29 cellular contexts compared by ENCODE assay signal in genomic region chr21:19535356-19535755, GRCh38.
"Had no signal": no experiment of that assay in that cellular context is flagged by ENCODE, and none has a peak within 500 bp of the region (broad histone marks: within the 10 kb centered on the region; RNA-seq: fewer than 3 reads in every experiment).

No MANE protein-coding gene starts in this region.

- H3K4me3 Mint-ChIP-seq: activated CD4-positive, alpha-beta memory T cell treated with anti-CD3 and anti-CD28 coated beads for 36 hours; activated CD4-positive, alpha-beta T cell treated with anti-CD3 and anti-CD28 coated beads for 36 hours; activated CD4-positive, alpha-beta T cell treated with anti-CD3 and anti-CD28 coated beads, Interleukin-2, amount 10 ng/mL, durations not matched to agents 24 days and 14 days; activated naive CD4-positive, alpha-beta T cell treated with anti-CD3 and anti-CD28 coated beads, Interleukin-2, amount 10 ng/mL, durations not matched to agents 7 days and 5 days; activated naive CD8-positive, alpha-beta T cell treated with anti-CD3 and anti-CD28 coated beads, Interleukin-2, amount 10 ng/mL, durations not matched to agents 7 days and 5 days; activated T-cell treated with anti-CD3 and anti-CD28 coated beads, Interleukin-2, amount 50 U/mL, for 24 hours; activated T-cell treated with anti-CD3 and anti-CD28 coated beads, Interleukin-2, amount 50 U/mL, for 72 hours; brain; T-helper 1 cell treated with Interleukin-12 subunit alpha and Interleukin-12 subunit beta and Interleukin-4 antibody, amounts not matched to agents 30 μg/mL and 1 μg/mL, for 36 hours had no signal

- ATAC-seq: activated CD4-positive, alpha-beta T cell treated with anti-CD3 and anti-CD28 coated beads for 36 hours; activated naive CD4-positive, alpha-beta T cell treated with anti-CD3 and anti-CD28 coated beads, Interleukin-2, amount 50 U/mL, for 72 hours; activated T-cell treated with anti-CD3 and anti-CD28 coated beads, Interleukin-2, amount 50 U/mL, for 72 hours; esophagus mucosa had no signal

- H3K4me1 Mint-ChIP-seq: activated CD4-positive, alpha-beta T cell treated with anti-CD3 and anti-CD28 coated beads for 36 hours; activated CD4-positive, alpha-beta T cell treated with anti-CD3 and anti-CD28 coated beads, Interleukin-2, amount 10 ng/mL, durations not matched to agents 24 days and 14 days; activated naive CD4-positive, alpha-beta T cell treated with anti-CD3 and anti-CD28 coated beads, Interleukin-2, amount 10 ng/mL, durations not matched to agents 7 days and 5 days; activated naive CD8-positive, alpha-beta T cell treated with anti-CD3 and anti-CD28 coated beads, Interleukin-2, amount 10 ng/mL, durations not matched to agents 7 days and 5 days; brain had no signal

- H3K36me3 Mint-ChIP-seq: activated CD4-positive, alpha-beta memory T cell treated with anti-CD3 and anti-CD28 coated beads for 36 hours; activated naive CD4-positive, alpha-beta T cell treated with anti-CD3 and anti-CD28 coated beads, Interleukin-2, amount 10 ng/mL, durations not matched to agents 7 days and 5 days; activated naive CD4-positive, alpha-beta T cell treated with anti-CD3 and anti-CD28 coated beads, Interleukin-2, amount 50 U/mL, for 72 hours; activated naive CD8-positive, alpha-beta T cell treated with anti-CD3 and anti-CD28 coated beads, Interleukin-2, amount 10 ng/mL, durations not matched to agents 7 days and 5 days; brain had no signal

- H3K27me3 Mint-ChIP-seq: activated CD4-positive, alpha-beta memory T cell treated with anti-CD3 and anti-CD28 coated beads for 36 hours; activated CD4-positive, alpha-beta T cell treated with anti-CD3 and anti-CD28 coated beads for 36 hours; activated CD4-positive, alpha-beta T cell treated with anti-CD3 and anti-CD28 coated beads, Interleukin-2, amount 10 ng/mL, durations not matched to agents 24 days and 14 days; activated naive CD4-positive, alpha-beta T cell treated with anti-CD3 and anti-CD28 coated beads, Interleukin-2, amount 10 ng/mL, durations not matched to agents 7 days and 5 days; activated naive CD8-positive, alpha-beta T cell treated with anti-CD3 and anti-CD28 coated beads, Interleukin-2, amount 10 ng/mL, durations not matched to agents 7 days and 5 days; activated T-cell treated with anti-CD3 and anti-CD28 coated beads, Interleukin-2, amount 50 U/mL, for 24 hours had no signal

- H3K9me3 ChIP-seq: ascending aorta, breast epithelium, colonic mucosa had no signal

- H3K27ac ChIP-seq: ascending aorta, breast epithelium, cardiac muscle cell, colonic mucosa, epithelial cell of prostate had no signal

- H3K27me3 ChIP-seq: ascending aorta, breast epithelium, cardiac muscle cell, colonic mucosa had no signal

- DNase-seq: activated CD4-positive, alpha-beta memory T cell treated with anti-CD3 and anti-CD28 coated beads for 36 hours; activated CD4-positive, alpha-beta T cell treated with anti-CD3 and anti-CD28 coated beads for 36 hours; activated CD4-positive, alpha-beta T cell treated with anti-CD3 and anti-CD28 coated beads, Interleukin-2, amount 10 ng/mL, durations not matched to agents 24 days and 14 days; activated CD4-positive, CD25-positive, alpha-beta regulatory T cell; activated CD4-positive, CD25-positive, alpha-beta regulatory T cell treated with anti-CD3 and anti-CD28 coated beads, Interleukin-2, amount 50 U/mL, for 72 hours; activated CD8-positive, alpha-beta memory T cell treated with anti-CD3 and anti-CD28 coated beads, Interleukin-2, amount 50 U/mL, for 48 hours; activated gamma-delta T cell; activated naive CD4-positive, alpha-beta T cell; activated naive CD4-positive, alpha-beta T cell treated with anti-CD3 and anti-CD28 coated beads, Interleukin-2, amount 10 ng/mL, durations not matched to agents 7 days and 5 days; activated naive CD8-positive, alpha-beta T cell treated with anti-CD3 and anti-CD28 coated beads, Interleukin-2, amount 10 ng/mL, durations not matched to agents 7 days and 5 days; activated T-cell treated with anti-CD3 and anti-CD28 coated beads for 4 hours; activated T-cell treated with anti-CD3 and anti-CD28 coated beads, Interleukin-2, amount 50 U/mL, for 24 hours; activated T-cell treated with anti-CD3 and anti-CD28 coated beads, Interleukin-2, amount 50 U/mL, for 72 hours; central memory CD4-positive, alpha-beta T cell; cerebellar nuclear complex; colonic mucosa; effector CD8-positive, alpha-beta T cell; foreskin fibroblast; head of caudate nucleus; hippocampal formation; T-helper 9 cell had no signal

- H3K27ac Mint-ChIP-seq: activated CD4-positive, alpha-beta memory T cell treated with anti-CD3 and anti-CD28 coated beads for 36 hours; activated CD4-positive, alpha-beta T cell treated with anti-CD3 and anti-CD28 coated beads for 36 hours; activated CD4-positive, alpha-beta T cell treated with anti-CD3 and anti-CD28 coated beads, Interleukin-2, amount 10 ng/mL, durations not matched to agents 24 days and 14 days; activated naive CD4-positive, alpha-beta T cell treated with anti-CD3 and anti-CD28 coated beads, Interleukin-2, amount 10 ng/mL, durations not matched to agents 7 days and 5 days; activated naive CD4-positive, alpha-beta T cell treated with anti-CD3 and anti-CD28 coated beads, Interleukin-2, amount 50 U/mL, for 72 hours; activated naive CD8-positive, alpha-beta T cell treated with anti-CD3 and anti-CD28 coated beads, Interleukin-2, amount 10 ng/mL, durations not matched to agents 7 days and 5 days; activated T-cell treated with anti-CD3 and anti-CD28 coated beads, Interleukin-2, amount 50 U/mL, for 24 hours; activated T-cell treated with anti-CD3 and anti-CD28 coated beads, Interleukin-2, amount 50 U/mL, for 72 hours; brain; T-helper 1 cell treated with Interleukin-12 subunit alpha and Interleukin-12 subunit beta and Interleukin-4 antibody, amounts not matched to agents 30 μg/mL and 1 μg/mL, for 36 hours had no signal
